ENCODE assay signal across 15 cellular contexts in the genomic region with DNA sequence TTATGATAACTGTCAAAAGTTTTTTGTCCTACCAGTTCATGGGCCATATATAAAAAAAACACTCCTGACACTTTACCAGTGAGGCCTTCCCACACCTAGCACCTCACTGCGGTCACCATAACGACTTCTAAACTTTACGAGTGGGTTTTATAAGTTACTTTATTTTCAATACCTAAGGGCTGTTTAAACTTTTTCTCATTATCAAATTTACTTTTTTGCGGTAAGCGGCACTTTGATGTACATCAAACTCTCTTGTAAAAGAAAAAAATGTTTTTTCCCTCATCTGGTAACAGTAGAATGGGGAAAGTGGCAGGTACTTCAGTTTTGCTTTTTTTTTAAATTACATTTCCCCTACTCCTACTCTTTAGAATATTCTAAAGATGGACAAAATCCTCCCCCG. TPM values are rescaled to one million over a fixed set of nuclear protein-coding genes. Genes with fewer than 3 reads are reported as not detected.
A peak's percentile ranks its signal among the peaks of the same experiment; 100 is the strongest.
DNase-seq lines count a peak whose midpoint lies in the region; ATAC-seq and TF ChIP-seq lines count a peak whose summit lies in the region.
"Had no signal": no experiment of that assay in that cellular context is flagged by ENCODE, and none has a peak within 500 bp of the region (broad histone marks: within the 10 kb centered on the region; RNA-seq: fewer than 3 reads in every experiment).

No MANE protein-coding gene starts in this region.

- CTCF ChIA-PET in activated CD4-positive, alpha-beta T cell treated with anti-CD3 and anti-CD28 coated beads, Interleukin-2, amount 10 ng/mL, durations not matched to agents 7 days and 5 days (lab: Charles Lee), result interaction anchor here (1.3 to 2.8 kb wide), 2 partner anchors 13 to 74 kb away, joined by 3 to 9 read pairs; no protein-coding TSS in a partner anchor
- CTCF ChIA-PET in PC-9 (lab: Charles Lee), result no interaction called here

- no peaks in the 10 kb centered on the region for H3K9me3 Mint-ChIP-seq in activated CD4-positive, alpha-beta T cell treated with anti-CD3 and anti-CD28 coated beads, Interleukin-2, amount 10 ng/mL, durations not matched to agents 7 days and 5 days
- no peaks in the 10 kb centered on the region for H3K9me3 Mint-ChIP-seq in activated naive CD8-positive, alpha-beta T cell (ENCODE audit: low read depth)
- H3K9me3 Mint-ChIP-seq in natural killer cell treated with Interleukin-12 subunit alpha and Interleukin-12 subunit beta and Interleukin-15 and Interleukin-18, amount 100 ng/mL, for 72 hours, result no peaks in the 10 kb centered on the region
- H3K9me3 Mint-ChIP-seq: dendritic cell treated with granulocyte-macrophage colony-stimulating factor and Interleukin-4, amounts not matched to agents 40 ng/mL and 50 ng/mL, for 4 days had no signal

- POLR2A ChIA-PET in activated CD4-positive, alpha-beta T cell treated with anti-CD3 and anti-CD28 coated beads, Interleukin-2, amount 10 ng/mL, durations not matched to agents 7 days and 5 days (lab: Charles Lee), result interaction anchor here (0.7 kb wide), 1 partner anchor 33 kb away, joined by 3 read pairs; no protein-coding TSS in a partner anchor
- POLR2A ChIA-PET in PC-9 (lab: Charles Lee; ENCODE audit: unreplicated experiment), result no interaction called here

- H3K4me3 Mint-ChIP-seq in activated CD4-positive, alpha-beta T cell treated with anti-CD3 and anti-CD28 coated beads, Interleukin-2, amount 10 ng/mL, durations not matched to agents 7 days and 5 days, result peak overlapping the region; percentile 53
- peak overlapping the region; percentile 80 for H3K4me3 Mint-ChIP-seq in activated naive CD8-positive, alpha-beta T cell
- H3K4me3 Mint-ChIP-seq in natural killer cell treated with Interleukin-12 subunit alpha and Interleukin-12 subunit beta and Interleukin-15 and Interleukin-18, amount 100 ng/mL, for 72 hours, result peak overlapping the region; percentile 83
- H3K4me3 Mint-ChIP-seq: dendritic cell treated with granulocyte-macrophage colony-stimulating factor and Interleukin-4, amounts not matched to agents 40 ng/mL and 50 ng/mL, for 4 days had no signal

- H4K20me1 ChIP-seq in Loucy (ENCODE audit: insufficient read depth, low read length, poor library complexity, severe bottlenecking) (peaks cover 3% of the 10 kb centered on the region), PC-9 (ENCODE audit: insufficient read depth) (0 out of 2 replicates have a peak, but pooled peaks cover 3% of the 10 kb centered on the region)

- H2AFZ ChIP-seq in Loucy (ENCODE audit: low read length) (no peak overlapping the region), PC-9 (no peak overlapping the region)

- TF ChIP-seq CTCF in Loucy (conservative IDR thresholded peaks at IDR 0.05; ENCODE audit: low read length) (no peak), PC-9 (conservative IDR thresholded peaks at IDR 0.05) (no peak)

- H3K36me3 ChIP-seq in Loucy (ENCODE audit: insufficient read depth, low read length), result no peaks in the 10 kb centered on the region
- no peaks in the 10 kb centered on the region for H3K36me3 ChIP-seq in PC-9 (ENCODE audit: low read depth)
- H3K36me3 ChIP-seq: BE2C, suprapubic skin had no signal

- peaks cover 90% of the 10 kb centered on the region for H3K4me1 ChIP-seq in Loucy (ENCODE audit: insufficient read depth, low read length, poor library complexity, severe bottlenecking)
- no peaks in the 10 kb centered on the region for H3K4me1 ChIP-seq in PC-9 (replicated peaks; ENCODE audit: insufficient read depth)

- intact Hi-C loops in PC-9 (cut with micrococcal nuclease; ENCODE audit: unreplicated experiment), result no loop called here

- no peaks in the 10 kb centered on the region for H3K9me3 ChIP-seq in Loucy (ENCODE audit: insufficient read depth, low read depth, low read length)
- no peaks in the 10 kb centered on the region for H3K9me3 ChIP-seq in PC-9 (ENCODE audit: insufficient read depth, low read depth)
- H3K9me3 ChIP-seq: BE2C, suprapubic skin had no signal

- no peak overlapping the region for H3K27ac ChIP-seq in PC-9
- H3K27ac ChIP-seq: suprapubic skin had no signal

- H3K9me2 ChIP-seq in Loucy (replicated peaks; ENCODE audit: low read depth, low read length) (no peaks in the 10 kb centered on the region), PC-9 (ENCODE audit: insufficient read depth) (no peaks in the 10 kb centered on the region)

- H3K79me2 ChIP-seq in Loucy (ENCODE audit: insufficient read depth, low read length), result peaks cover 86% of the 10 kb centered on the region
- no peaks in the 10 kb centered on the region for H3K79me2 ChIP-seq in PC-9 (ENCODE audit: low read depth)

- H3K27me3 Mint-ChIP-seq in activated CD4-positive, alpha-beta T cell treated with anti-CD3 and anti-CD28 coated beads, Interleukin-2, amount 10 ng/mL, durations not matched to agents 7 days and 5 days, result no peaks in the 10 kb centered on the region
- H3K27me3 Mint-ChIP-seq in activated naive CD8-positive, alpha-beta T cell, result no peaks in the 10 kb centered on the region
- no peaks in the 10 kb centered on the region for H3K27me3 Mint-ChIP-seq in natural killer cell treated with Interleukin-12 subunit alpha and Interleukin-12 subunit beta and Interleukin-15 and Interleukin-18, amount 100 ng/mL, for 72 hours
- H3K27me3 Mint-ChIP-seq: dendritic cell treated with granulocyte-macrophage colony-stimulating factor and Interleukin-4, amounts not matched to agents 40 ng/mL and 50 ng/mL, for 4 days had no signal

- H3F3A ChIP-seq in Loucy (ENCODE audit: low read depth), result 0 out of 2 replicates have a peak, but pooled peaks cover 5% of the 10 kb centered on the region
- H3F3A ChIP-seq in PC-9 (ENCODE audit: insufficient read depth, low read depth), result no peaks in the 10 kb centered on the region

- H3K27me3 ChIP-seq in Loucy (ENCODE audit: insufficient read depth, low read length, poor library complexity, severe bottlenecking) (no peaks in the 10 kb centered on the region), PC-9 (ENCODE audit: insufficient read depth, low read depth) (no peaks in the 10 kb centered on the region)
- H3K27me3 ChIP-seq: BE2C, suprapubic skin had no signal

- H3K4me3 ChIP-seq in Loucy (ENCODE audit: low read length, poor library complexity, severe bottlenecking), result peak overlapping the region; percentile 20
- H3K4me3 ChIP-seq in PC-9, result no peak overlapping the region
- H3K4me3 ChIP-seq: smooth muscle cell, suprapubic skin had no signal

- H3K36me3 Mint-ChIP-seq in activated CD4-positive, alpha-beta T cell treated with anti-CD3 and anti-CD28 coated beads, Interleukin-2, amount 10 ng/mL, durations not matched to agents 7 days and 5 days (ENCODE audit: low read depth), result peaks cover 52% of the 10 kb centered on the region
- peaks cover 36% of the 10 kb centered on the region for H3K36me3 Mint-ChIP-seq in activated naive CD8-positive, alpha-beta T cell
- H3K36me3 Mint-ChIP-seq in natural killer cell treated with Interleukin-12 subunit alpha and Interleukin-12 subunit beta and Interleukin-15 and Interleukin-18, amount 100 ng/mL, for 72 hours, result peaks cover 5% of the 10 kb centered on the region

- BruUV-seq in PC-9 (replicated peaks; lab: Mats Ljungman, UMichigan), result no TSS peak

- H3K4me1 Mint-ChIP-seq in activated CD4-positive, alpha-beta T cell treated with anti-CD3 and anti-CD28 coated beads, Interleukin-2, amount 10 ng/mL, durations not matched to agents 7 days and 5 days, result peaks cover 40% of the 10 kb centered on the region
- peaks cover 44% of the 10 kb centered on the region for H3K4me1 Mint-ChIP-seq in activated naive CD8-positive, alpha-beta T cell (ENCODE audit: low read depth)
- H3K4me1 Mint-ChIP-seq in natural killer cell treated with Interleukin-12 subunit alpha and Interleukin-12 subunit beta and Interleukin-15 and Interleukin-18, amount 100 ng/mL, for 72 hours (ENCODE audit: low read depth in 2 of 2), result peaks cover 44 to 68% of the 10 kb centered on the region in 2 donors

- no peak overlapping the region for H3K9ac ChIP-seq in Loucy (ENCODE audit: low read depth, low read length, poor library complexity, severe bottlenecking)

- H3K27ac Mint-ChIP-seq in activated CD4-positive, alpha-beta T cell treated with anti-CD3 and anti-CD28 coated beads, Interleukin-2, amount 10 ng/mL, durations not matched to agents 7 days and 5 days, result peak overlapping the region; percentile 89
- H3K27ac Mint-ChIP-seq in activated naive CD8-positive, alpha-beta T cell, result no peak overlapping the region
- peak overlapping the region in 1 of 2 donors; percentile 88 for H3K27ac Mint-ChIP-seq in natural killer cell treated with Interleukin-12 subunit alpha and Interleukin-12 subunit beta and Interleukin-15 and Interleukin-18, amount 100 ng/mL, for 72 hours
- H3K27ac Mint-ChIP-seq: dendritic cell treated with granulocyte-macrophage colony-stimulating factor and Interleukin-4, amounts not matched to agents 40 ng/mL and 50 ng/mL, for 4 days had no signal

- ATAC-seq in natural killer cell treated with Interleukin-12 subunit alpha and Interleukin-12 subunit beta and Interleukin-15 and Interleukin-18, amount 100 ng/mL, for 72 hours, result no peak
- ATAC-seq in HG02970 (IDR thresholded peaks at IDR 0.05; ENCODE audit: low FRiP score, unreplicated experiment) (no peak), GM21528 (IDR thresholded peaks at IDR 0.05; ENCODE audit: low FRiP score, unreplicated experiment) (no peak)

- H3K4me2 ChIP-seq in Loucy (ENCODE audit: low read depth, low read length, poor library complexity, severe bottlenecking) (peak overlapping the region; percentile 66), PC-9 (no peak overlapping the region)
- H3K4me2 ChIP-seq: smooth muscle cell had no signal

- DNase-seq in activated CD4-positive, alpha-beta T cell treated with anti-CD3 and anti-CD28 coated beads, Interleukin-2, amount 10 ng/mL, durations not matched to agents 7 days and 5 days, result no peak
- no peak for DNase-seq in activated CD4-positive, alpha-beta T cell treated with anti-CD3 and anti-CD28 coated beads for 48 hours
- DNase-seq in natural killer cell treated with Interleukin-12 subunit alpha and Interleukin-12 subunit beta and Interleukin-15 and Interleukin-18, amount 100 ng/mL, for 72 hours (ENCODE audit: low spot score), result no peak
- no peak for DNase-seq in PC-9
- DNase-seq: BE2C, NCI-H1105 treated with DMSO at 0.1 percent for 48 hours, NCI-H2081 treated with DMSO at 0.1 percent for 48 hours, NCI-H510A had no signal

RNA-seq across cellular contexts. Expression of gene FYN, which starts 36.2 kb away (rescaled TPM):
- 100 to 1,000 TPM; 179 to 225 TPM for total RNA-seq in activated CD4-positive, alpha-beta T cell treated with anti-CD3 and anti-CD28 coated beads, Interleukin-2, amount 10 ng/mL, durations not matched to agents 7 days and 5 days
- 100 to 1,000 TPM; 273 to 443 TPM for total RNA-seq in natural killer cell treated with Interleukin-12 subunit alpha and Interleukin-12 subunit beta and Interleukin-15 and Interleukin-18, amount 100 ng/mL, for 72 hours
- total RNA-seq in PC-9 (2021), result 53.3 and 80.3 TPM in 2 replicates
